ENCODE assay signal across 8 cellular contexts in the genomic region with DNA sequence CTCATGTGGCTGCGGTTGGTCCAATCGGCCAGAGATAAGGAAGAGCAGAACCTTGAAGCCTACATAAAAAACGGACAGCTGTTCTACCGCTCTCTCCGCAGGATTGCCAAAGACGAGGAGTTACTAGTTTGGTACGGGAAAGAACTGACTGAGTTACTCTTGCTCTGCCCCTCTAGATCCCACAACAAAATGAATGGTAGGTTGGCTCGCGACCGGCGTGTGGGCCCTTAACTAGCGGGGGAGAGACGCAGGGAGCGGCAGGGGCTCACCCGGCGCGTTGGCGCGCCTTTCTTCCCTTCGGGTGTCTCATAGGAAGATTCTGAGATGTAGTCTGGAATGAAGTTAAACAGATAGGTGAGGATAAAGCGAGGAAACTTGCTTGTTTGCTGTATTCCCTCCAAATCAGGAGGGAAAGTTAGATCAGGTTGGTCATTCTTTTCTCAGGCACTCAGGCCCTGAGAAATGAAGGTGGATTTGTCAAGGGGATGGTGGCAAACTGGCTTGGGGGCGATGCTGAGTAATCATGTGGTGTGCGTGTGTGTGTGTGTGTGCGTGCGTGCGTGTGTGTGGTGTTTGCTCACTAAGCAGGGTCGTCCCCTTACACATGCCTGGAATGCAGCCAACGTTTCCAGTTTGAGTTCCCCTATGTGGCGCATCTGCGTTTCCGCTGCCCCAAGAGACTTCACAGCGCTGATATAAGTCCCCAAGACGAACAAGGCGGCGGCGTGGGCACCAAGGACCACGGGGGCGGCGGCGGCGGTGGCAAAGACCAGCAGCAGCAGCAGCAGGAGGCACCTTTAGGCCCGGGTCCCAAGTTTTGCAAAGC. TPM values are rescaled to one million over a fixed set of nuclear protein-coding genes. Genes with fewer than 3 reads are reported as not detected.
DNase-seq lines count a peak whose midpoint lies in the region; ATAC-seq and TF ChIP-seq lines count a peak whose summit lies in the region.

No MANE protein-coding gene starts in this region.

- H3K27me3 ChIP-seq in CD8-positive, alpha-beta memory T cell (ENCODE audit: insufficient read depth, low read length, poor library complexity, severe bottlenecking) = no peaks in the 10 kb centered on the region
- H3K27me3 ChIP-seq in GM23248 (replicated peaks; ENCODE audit: insufficient read depth) (no peaks in the 10 kb centered on the region), gastroesophageal sphincter (no peaks in the 10 kb centered on the region), rectal smooth muscle tissue (ENCODE audit: control insufficient read depth, insufficient read depth, low read length) (peaks cover 3% of the 10 kb centered on the region)

- no peak for TF ChIP-seq EP300 in gastroesophageal sphincter (IDR thresholded peaks at IDR 0.05)

- H3K27me3 Mint-ChIP-seq in CD8-positive, alpha-beta memory T cell = peaks cover 0 to 11% of the 10 kb centered on the region in 2 donors
- H3K27me3 Mint-ChIP-seq in activated T-helper 2 cell treated with anti-CD3 and anti-CD28 coated beads, Interferon-gamma antibody, Interleukin-2, Interleukin-4, amounts not matched to agents 10 μg/mL and 5 μg/mL and 100 μg/mL, durations not matched to agents 14 hours and 24 hours and 36 hours (ENCODE audit: low read depth) = peaks cover 62% of the 10 kb centered on the region

- ATAC-seq in gastroesophageal sphincter = peak; percentile 5

- peaks cover 12% of the 10 kb centered on the region for H3K4me1 ChIP-seq in CD8-positive, alpha-beta memory T cell (ENCODE audit: insufficient read depth, low read length)
- peaks cover 3% of the 10 kb centered on the region; the same call in 1 of the 2 replicates for H3K4me1 ChIP-seq in GM23248 (ENCODE audit: insufficient read depth)
- H3K4me1 ChIP-seq in gastroesophageal sphincter = peaks cover 0 to 50% (median 0%) of the 10 kb centered on the region in 3 donors
- H3K4me1 ChIP-seq in rectal smooth muscle tissue (ENCODE audit: control insufficient read depth, insufficient read depth, low read length) = no peaks in the 10 kb centered on the region

- no peaks in the 10 kb centered on the region for H3K9me3 Mint-ChIP-seq in CD8-positive, alpha-beta memory T cell
- no peaks in the 10 kb centered on the region for H3K9me3 Mint-ChIP-seq in activated T-helper 2 cell treated with anti-CD3 and anti-CD28 coated beads, Interferon-gamma antibody, Interleukin-2, Interleukin-4, amounts not matched to agents 10 μg/mL and 5 μg/mL and 100 μg/mL, durations not matched to agents 14 hours and 24 hours and 36 hours

- H3K4me1 Mint-ChIP-seq in CD8-positive, alpha-beta memory T cell = peaks cover 29 to 38% (median 34%) of the 10 kb centered on the region in 3 donors
- peaks cover 19% of the 10 kb centered on the region for H3K4me1 Mint-ChIP-seq in activated T-helper 2 cell treated with anti-CD3 and anti-CD28 coated beads, Interferon-gamma antibody, Interleukin-2, Interleukin-4, amounts not matched to agents 10 μg/mL and 5 μg/mL and 100 μg/mL, durations not matched to agents 14 hours and 24 hours and 36 hours (ENCODE audit: low read depth)

- no peaks in the 10 kb centered on the region for H4K20me1 ChIP-seq in GM23248 (ENCODE audit: insufficient read depth)

- in situ Hi-C loops in GM23248 (cut with MboI) = loop anchor here (25.0 kb wide), 1 partner anchor 1264 kb away; a partner anchor contains a TSS

- no peaks in the 10 kb centered on the region for H3K79me2 ChIP-seq in GM23248 (ENCODE audit: insufficient read depth)

- H3K4me3 Mint-ChIP-seq in CD8-positive, alpha-beta memory T cell = peak overlapping the region; percentile 86 to 97 (median 87)
- peak overlapping the region; percentile 72 for H3K4me3 Mint-ChIP-seq in activated T-helper 2 cell treated with anti-CD3 and anti-CD28 coated beads, Interferon-gamma antibody, Interleukin-2, Interleukin-4, amounts not matched to agents 10 μg/mL and 5 μg/mL and 100 μg/mL, durations not matched to agents 14 hours and 24 hours and 36 hours (ENCODE audit: low read depth)

- peaks cover 0 to 12% (median 3%) of the 10 kb centered on the region in 3 donors for H3K36me3 Mint-ChIP-seq in CD8-positive, alpha-beta memory T cell
- H3K36me3 Mint-ChIP-seq in activated T-helper 2 cell treated with anti-CD3 and anti-CD28 coated beads, Interferon-gamma antibody, Interleukin-2, Interleukin-4, amounts not matched to agents 10 μg/mL and 5 μg/mL and 100 μg/mL, durations not matched to agents 14 hours and 24 hours and 36 hours (ENCODE audit: low read depth) = peaks cover 17% of the 10 kb centered on the region

- no peak for TF ChIP-seq CTCF in gastroesophageal sphincter (IDR thresholded peaks at IDR 0.05)
- TF ChIP-seq CTCF in GM10248 (IDR thresholded peaks at IDR 0.05; ENCODE audit: control extremely low read depth, extremely low read depth, low read depth, missing control alignments) = no peak

- H3K9ac ChIP-seq in GM23248 (peak overlapping the region; percentile 70), rectal smooth muscle tissue (ENCODE audit: low read length) (no peak overlapping the region)

- intact Hi-C loops in activated T-helper 2 cell treated with anti-CD3 and anti-CD28 coated beads, Interferon-gamma antibody, Interleukin-2, Interleukin-4, amounts not matched to agents 10 μg/mL and 5 μg/mL and 100 μg/mL, durations not matched to agents 14 hours and 24 hours and 36 hours (cut with micrococcal nuclease) = loop anchor here (1.0 to 10.0 kb wide), 3 partner anchors 17 to 607 kb away; a partner anchor contains a TSS

- peak; percentile 53 to 88 (median 64) for DNase-seq in CD8-positive, alpha-beta memory T cell
- DNase-seq in GM23248 (peak; percentile 43), NCI-H2227 treated with DMSO at 0.1 percent for 48 hours (lab: John Stamatoyannopoulos, UW) (peak; percentile 23), GM10248 (ENCODE audit: extremely low spot score) (no peak), NCI-H1694 treated with DMSO at 0.1 percent for 48 hours (lab: John Stamatoyannopoulos, UW) (no peak)
- DNase-seq in activated T-helper 2 cell treated with anti-CD3 and anti-CD28 coated beads, Interferon-gamma antibody, Interleukin-2, Interleukin-4, amounts not matched to agents 10 μg/mL and 5 μg/mL and 100 μg/mL, durations not matched to agents 14 hours and 24 hours and 36 hours (ENCODE audit: low spot score) = no peak

- peak overlapping the region; percentile 67 for H3K27ac ChIP-seq in CD8-positive, alpha-beta memory T cell (ENCODE audit: low read depth, low read length)
- H3K27ac ChIP-seq in GM23248 (no peak overlapping the region), gastroesophageal sphincter (peak overlapping the region; percentile 73 to 96 (median 94)), rectal smooth muscle tissue (ENCODE audit: low read depth, low read length) (peak overlapping the region; percentile 91)

- TF ChIP-seq POLR2A in gastroesophageal sphincter (IDR thresholded peaks at IDR 0.05) = no peak

- no peaks in the 10 kb centered on the region for H3K36me3 ChIP-seq in CD8-positive, alpha-beta memory T cell (ENCODE audit: insufficient read depth, low read length)
- H3K36me3 ChIP-seq in GM23248 (ENCODE audit: low read depth) = no peaks in the 10 kb centered on the region
- peaks cover 0 to 15% of the 10 kb centered on the region in 2 donors for H3K36me3 ChIP-seq in gastroesophageal sphincter
- H3K36me3 ChIP-seq in rectal smooth muscle tissue (ENCODE audit: control insufficient read depth, insufficient read depth, low read length) = no peaks in the 10 kb centered on the region

- H3K27ac Mint-ChIP-seq in CD8-positive, alpha-beta memory T cell = peak overlapping the region; percentile 74 to 95 (median 92)
- no peak overlapping the region for H3K27ac Mint-ChIP-seq in activated T-helper 2 cell treated with anti-CD3 and anti-CD28 coated beads, Interferon-gamma antibody, Interleukin-2, Interleukin-4, amounts not matched to agents 10 μg/mL and 5 μg/mL and 100 μg/mL, durations not matched to agents 14 hours and 24 hours and 36 hours

- H2AFZ ChIP-seq in GM23248 = peak overlapping the region; percentile 75

- 0 out of 2 replicates have a peak, but pooled peaks cover 9% of the 10 kb centered on the region for H3F3A ChIP-seq in GM23248 (ENCODE audit: insufficient read depth)

- H3K4me2 ChIP-seq in GM23248 (ENCODE audit: unreplicated experiment) = peak overlapping the region; percentile 47

- 65 to 73% methylated on average over 37 to 42 of the region's 42 CpGs for WGBS in GM23248 (ENCODE audit: low coverage in 1 of 2, low lambda C conversion rate in 2 of 2, missing lambda C conversion rate in 2 of 2), 2 experiments
- WGBS in gastroesophageal sphincter (ENCODE audit: low coverage in 1 of 2), 2 donors = 63 to 78% methylated on average over 3 to 27 of the region's 42 CpGs

- H3K9me2 ChIP-seq in GM23248 (ENCODE audit: insufficient read depth) = no peaks in the 10 kb centered on the region

- H3K4me3 ChIP-seq in CD8-positive, alpha-beta memory T cell (ENCODE audit: low read length) = peak overlapping the region; percentile 42
- H3K4me3 ChIP-seq in GM23248 (peak overlapping the region; percentile 70), gastroesophageal sphincter (peak overlapping the region; percentile 48 to 85), rectal smooth muscle tissue (ENCODE audit: low read length) (peak overlapping the region; percentile 72)

- no peaks in the 10 kb centered on the region for H3K9me3 ChIP-seq in CD8-positive, alpha-beta memory T cell (ENCODE audit: low read length)
- H3K9me3 ChIP-seq in GM23248 (ENCODE audit: low read depth) = no peaks in the 10 kb centered on the region
- no peaks in the 10 kb centered on the region for H3K9me3 ChIP-seq in gastroesophageal sphincter

- CTCF ChIA-PET in CD8-positive, alpha-beta memory T cell (lab: Charles Lee) = interaction anchor here (0.8 to 8.6 kb wide), 20 partner anchors 11 to 1288 kb away, joined by 3 to 194 read pairs (median 8); a partner anchor contains a TSS
- CTCF ChIA-PET in GM10248 (lab: Yijun Ruan, JAX) = interaction anchor here (0.7 to 2.3 kb wide), 24 partner anchors 10 to 851 kb away, joined by 3 to 30 read pairs (median 4); no protein-coding TSS in a partner anchor

- POLR2A ChIA-PET in CD8-positive, alpha-beta memory T cell (lab: Charles Lee) = interaction anchor here (0.6 to 1.9 kb wide), 7 partner anchors 12 to 184 kb away, joined by 3 to 16 read pairs (median 6); a partner anchor contains a TSS
- POLR2A ChIA-PET in GM10248 (lab: Yijun Ruan, JAX) = no interaction called here

RNA-seq across cellular contexts. Expression of a gene that starts 4.2 kb away (rescaled TPM):
- 10 to 100 TPM; 10.9 to 12.7 TPM for total RNA-seq in CD8-positive, alpha-beta memory T cell
- polyA plus RNA-seq in CD8-positive, alpha-beta memory T cell = 2.4 TPM
- 4.4 and 7.0 TPM in 2 replicates for total RNA-seq in GM23248 (2014; rRNA removed; shearing (Covaris generic))
- 1.7 and 2.3 TPM in 2 replicates for polyA plus RNA-seq in GM23248 (2016; fragmentation: Nextera tagmentation; extraction: Ambion mirVana)
- 1.1 and 1.8 TPM in 2 replicates for total RNA-seq in activated T-helper 2 cell treated with anti-CD3 and anti-CD28 coated beads, Interferon-gamma antibody, Interleukin-2, Interleukin-4, amounts not matched to agents 10 μg/mL and 5 μg/mL and 100 μg/mL, durations not matched to agents 14 hours and 24 hours and 36 hours
- total RNA-seq in gastroesophageal sphincter = 10 to 100 TPM; 31.2 to 43.6 (median 36.9) TPM

Comparison
In these comparisons a context has a peak if more than half of its experiments do, and no peak if none do; other contexts are left out.
1. DNase-seq: peak in CD8-positive, alpha-beta memory T cell (5 of 5), GM23248 (single experiment) and NCI-H2227 treated with DMSO at 0.1 percent for 48 hours (single experiment); none in activated T-helper 2 cell treated with anti-CD3 and anti-CD28 coated beads, Interferon-gamma antibody, Interleukin-2, Interleukin-4, amounts not matched to agents 10 μg/mL and 5 μg/mL and 100 μg/mL, durations not matched to agents 14 hours and 24 hours and 36 hours (single experiment), GM10248 (single experiment) and NCI-H1694 treated with DMSO at 0.1 percent for 48 hours (single experiment).
2. Peak in every context shown above with its lines, with median percentiles within 50 percentile points of each other: H3K4me3 ChIP-seq.